In the genomic region with DNA sequence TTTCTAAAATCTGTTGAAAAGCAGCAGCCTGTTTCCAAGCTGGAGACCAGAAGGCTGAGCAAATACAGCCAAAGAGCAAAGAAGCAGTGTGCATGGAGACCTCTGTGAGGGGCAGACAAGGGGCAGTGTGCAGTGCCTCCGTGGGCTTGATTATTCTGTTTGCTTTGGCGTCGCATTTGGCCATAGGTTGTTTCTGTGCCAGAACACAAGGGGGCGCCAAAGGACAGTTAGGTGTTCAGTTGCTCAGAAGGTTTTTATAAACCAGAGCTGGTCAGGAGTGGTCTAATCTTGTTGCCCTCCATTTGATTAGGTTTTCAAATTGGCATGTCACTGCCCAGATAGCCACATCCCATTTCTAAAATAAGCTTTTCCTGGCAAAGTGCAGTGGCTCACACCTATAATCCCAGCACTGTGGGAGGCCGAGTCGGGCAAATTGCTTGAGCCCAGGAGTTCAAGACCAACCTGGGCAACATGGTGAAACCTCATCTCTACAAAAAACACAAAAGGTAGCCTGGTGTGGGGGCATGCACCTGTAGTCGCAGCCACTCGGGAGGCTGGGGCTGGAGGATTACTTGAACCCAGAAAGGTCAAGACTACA, we compare ENCODE assay signal across 1 cellular context.
TF ChIP-seq lines count a peak whose summit lies in the region.

No MANE protein-coding gene starts in this region.

TF ChIP-seq in H1, 55 proteins besides CTCF, POLR2A, EP300 and RAD21:
- TF ChIP-seq KDM1A (IDR thresholded peaks at IDR 0.05; ENCODE audit: borderline replicate concordance, low read length), result no peak
- TF ChIP-seq HDAC6 (IDR thresholded peaks at IDR 0.05; ENCODE audit: low read depth, low read length), result no peak
- TF ChIP-seq KDM4A (IDR thresholded peaks at IDR 0.05; ENCODE audit: low read depth, low read length, severe bottlenecking), result no peak
- TF ChIP-seq, protein P1, sequence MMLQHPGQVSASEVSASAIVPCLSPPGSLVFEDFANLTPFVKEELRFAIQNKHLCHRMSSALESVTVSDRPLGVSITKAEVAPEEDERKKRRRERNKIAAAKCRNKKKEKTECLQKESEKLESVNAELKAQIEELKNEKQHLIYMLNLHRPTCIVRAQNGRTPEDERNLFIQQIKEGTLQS (IDR thresholded peaks at IDR 0.05; ENCODE audit: insufficient read depth, low read depth, low read length), result 0 out of 2 replicates have a peak, but pooled peaks have one; percentile 10
- TF ChIP-seq SIRT6 (IDR thresholded peaks at IDR 0.05; ENCODE audit: low read length), result no peak
